In the genomic region with DNA sequence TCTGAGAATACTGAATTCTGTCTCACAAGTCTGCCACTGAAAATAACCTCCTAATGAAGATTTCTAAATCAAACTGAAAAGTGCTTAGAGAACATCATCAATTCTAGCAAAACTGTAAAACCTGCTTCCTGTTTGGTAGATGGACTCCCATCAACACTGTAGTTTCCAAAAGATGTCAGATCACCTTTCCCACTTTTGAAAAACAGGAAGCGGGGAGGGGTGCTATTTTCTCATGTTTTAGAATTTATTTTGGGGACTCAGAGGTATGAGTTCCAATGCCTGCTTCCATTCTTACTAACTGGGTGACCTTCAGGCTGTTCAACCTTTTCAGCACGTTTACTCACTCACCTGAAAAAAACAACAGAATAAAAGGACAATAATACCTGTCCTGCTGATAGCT, we compare ENCODE assay signal across 1 cellular context.
TF ChIP-seq lines count a peak whose summit lies in the region.

No MANE protein-coding gene starts in this region.

TF ChIP-seq in endothelial cell of umbilical vein, 7 proteins besides CTCF, POLR2A, EP300 and RAD21:
- TF ChIP-seq EZH2 (IDR thresholded peaks at IDR 0.05; ENCODE audit: borderline replicate concordance, low read depth, low read length, severe bottlenecking) (no peak), POLR2AphosphoS5 (IDR thresholded peaks at IDR 0.05; ENCODE audit: insufficient read depth, low read depth, low read length) (no peak)
- TF ChIP-seq, protein P1, sequence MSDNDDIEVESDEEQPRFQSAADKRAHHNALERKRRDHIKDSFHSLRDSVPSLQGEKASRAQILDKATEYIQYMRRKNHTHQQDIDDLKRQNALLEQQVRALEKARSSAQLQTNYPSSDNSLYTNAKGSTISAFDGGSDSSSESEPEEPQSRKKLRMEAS (IDR thresholded peaks at IDR 0.05; ENCODE audit: insufficient read depth, insufficient read length): no peak
